Comparison of ENCODE assay signal across 23 cellular contexts in genomic region chr11:11493698-11494097, GRCh38.
A peak's percentile ranks its signal among the peaks of the same experiment; 100 is the strongest.
DNase-seq lines count a peak whose midpoint lies in the region; ATAC-seq and TF ChIP-seq lines count a peak whose summit lies in the region.
"Had no signal": no experiment of that assay in that cellular context is flagged by ENCODE, and none has a peak within 500 bp of the region (broad histone marks: within the 10 kb centered on the region; RNA-seq: fewer than 3 reads in every experiment).

No MANE protein-coding gene starts in this region.

- H3K27ac ChIP-seq in left ventricle myocardium inferior (replicated peaks) (no peak overlapping the region), VCaP (no peak overlapping the region), psoas muscle (no peak overlapping the region)
- H3K27ac ChIP-seq: 22Rv1, A549, C4-2B, GM23248, HL-60 had no signal

- H3K4me1 ChIP-seq in left ventricle myocardium inferior (peaks cover 31% of the 10 kb centered on the region), psoas muscle (no peaks in the 10 kb centered on the region)
- H3K4me1 ChIP-seq: A549, Caco-2 had no signal

- H3K27me3 ChIP-seq in left ventricle myocardium inferior (ENCODE audit: low read depth), result no peaks in the 10 kb centered on the region
- H3K27me3 ChIP-seq in psoas muscle (ENCODE audit: insufficient read depth in 3 of 3, low read length in 2 of 3), result no peaks in the 10 kb centered on the region

- TF ChIP-seq CTCF in left ventricle myocardium inferior (IDR thresholded peaks at IDR 0.05; ENCODE audit: borderline replicate concordance), result no peak
- peak; percentile 30; the same call in 1 of the 2 replicates for TF ChIP-seq CTCF in VCaP (conservative IDR thresholded peaks at IDR 0.05)
- TF ChIP-seq CTCF in psoas muscle (IDR thresholded peaks at IDR 0.05), result peak; percentile 9

- intact Hi-C loops in cardiac septum (cut with DNase I), result no loop called here
- intact Hi-C loops in left ventricle myocardium inferior (cut with micrococcal nuclease), result no loop called here
- intact Hi-C loops in psoas muscle (cut with DNase I), result loop anchor here in 1 of 2 donors (5.0 kb wide), 1 partner anchor 294 kb away; no protein-coding TSS in a partner anchor

- DNase-seq in DMS53 (lab: John Stamatoyannopoulos, UW) (peak; percentile 10), DMS53 treated with DMSO at 0.1 percent for 48 hours (lab: John Stamatoyannopoulos, UW; ENCODE audit: unreplicated experiment) (no peak), cardiac septum (ENCODE audit: low spot score) (peak; percentile 47), left ventricle myocardium inferior (no peak), psoas muscle (no peak), kidney glomerular epithelial cell (lab: John Stamatoyannopoulos, UW) (no peak)
- DNase-seq in activated naive CD4-positive, alpha-beta T cell (lab: John Stamatoyannopoulos, UW), result no peak
- DNase-seq: AML-193; Caco-2; CD4-positive, alpha-beta T cell; DMS153; DND-41; EL; GM23248; HCEC 1CT; HFFc6; IMR-90 had no signal

- H3K4me3 ChIP-seq in left ventricle myocardium inferior (no peak overlapping the region), psoas muscle (no peak overlapping the region)
- H3K4me3 ChIP-seq: A549, GM12878, GM23248 had no signal

- H3K36me3 ChIP-seq in left ventricle myocardium inferior, result no peaks in the 10 kb centered on the region
- H3K36me3 ChIP-seq in psoas muscle (ENCODE audit: insufficient read depth in 1 of 2, low read depth in 1 of 2), result no peaks in the 10 kb centered on the region

- 75 to 90% (median 82%) methylated on average over 6 of the region's 6 CpGs for WGBS in psoas muscle, 3 donors

- ATAC-seq in psoas muscle, result no peak
- ATAC-seq: A549, GM12878 had no signal

- H3K9me3 ChIP-seq in left ventricle myocardium inferior (replicated peaks), result no peaks in the 10 kb centered on the region
- no peaks in the 10 kb centered on the region for H3K9me3 ChIP-seq in psoas muscle
- H3K9me3 ChIP-seq: A549, Caco-2 had no signal

Comparison
In these comparisons a context has a peak if more than half of its experiments do, and no peak if none do; other contexts are left out.
1. DNase-seq: peak in DMS53 (single experiment) and cardiac septum (single experiment); none in DMS53 treated with DMSO at 0.1 percent for 48 hours (single experiment), left ventricle myocardium inferior (single experiment), psoas muscle (0 of 2), kidney glomerular epithelial cell (single experiment) and activated naive CD4-positive, alpha-beta T cell (0 of 4).